ENCODE assay signal across 8 cellular contexts in genomic region chr3:196632033-196632751, GRCh38. TPM values are rescaled to one million over a fixed set of nuclear protein-coding genes. Genes with fewer than 3 reads are reported as not detected.
DNase-seq lines count a peak whose midpoint lies in the region; ATAC-seq and TF ChIP-seq lines count a peak whose summit lies in the region.

No MANE protein-coding gene starts in this region.

- intact Hi-C loops in left cardiac atrium (cut with DNase I) (no loop called here), posterior vena cava (cut with DNase I) (no loop called here), upper lobe of right lung (cut with DNase I) (no loop called here)

- peak overlapping the region; percentile 88 for H3K27ac ChIP-seq in upper lobe of right lung

- ATAC-seq in HG02798 (IDR thresholded peaks at IDR 0.05; ENCODE audit: poor library complexity, unreplicated experiment), result peak; percentile 88
- peak; percentile 93 to 94 for ATAC-seq in left cardiac atrium
- ATAC-seq in upper lobe of right lung, result peak; percentile 94

- H3K4me3 ChIP-seq in adipocyte (ENCODE audit: low read length) (peak overlapping the region; percentile 82), upper lobe of right lung (peak overlapping the region; percentile 66)

- DNase-seq in NCI-H1436 (lab: John Stamatoyannopoulos, UW) (peak; percentile 96), SW 1271 (lab: John Stamatoyannopoulos, UW) (peak; percentile 66 to 80), adipocyte (ENCODE audit: low read depth) (peak; percentile 87), left cardiac atrium (peak; percentile 92), posterior vena cava (ENCODE audit: low spot score) (peak; percentile 97), upper lobe of right lung (peak; percentile 94)

- no peaks in the 10 kb centered on the region for H3K27me3 ChIP-seq in adipocyte (replicated peaks; ENCODE audit: control insufficient read depth, insufficient read depth, low read length)
- H3K27me3 ChIP-seq in upper lobe of right lung, result no peaks in the 10 kb centered on the region

- peak overlapping the region; percentile 85 for H3K9ac ChIP-seq in adipocyte (ENCODE audit: low read length)

- peaks cover 18% of the 10 kb centered on the region for H3K4me1 ChIP-seq in adipocyte (ENCODE audit: control insufficient read depth, insufficient read depth, low read length)
- peaks cover 17% of the 10 kb centered on the region for H3K4me1 ChIP-seq in upper lobe of right lung

- TF ChIP-seq CTCF in GM12874 (IDR thresholded peaks at IDR 0.05; ENCODE audit: insufficient read depth, low read depth, low read length) (peak; percentile 37; the same call in 1 of the 2 replicates), upper lobe of right lung (IDR thresholded peaks at IDR 0.05) (peak; percentile 43)

- no peaks in the 10 kb centered on the region for H3K36me3 ChIP-seq in adipocyte (ENCODE audit: control insufficient read depth, insufficient read depth, low read length, severe bottlenecking)
- no peaks in the 10 kb centered on the region for H3K36me3 ChIP-seq in upper lobe of right lung

- H3K9me3 ChIP-seq in adipocyte (ENCODE audit: control insufficient read depth, low read length) (no peaks in the 10 kb centered on the region), upper lobe of right lung (no peaks in the 10 kb centered on the region)

RNA-seq across cellular contexts. Expression of gene NRROS, which starts 7.3 kb away (rescaled TPM):
- total RNA-seq in left cardiac atrium (1 to 10 TPM; 5.4 to 6.0 TPM), posterior vena cava (10 to 100 TPM in 1 of 2 donors, 1 to 10 TPM in 1; 8.0 to 10.6 TPM), upper lobe of right lung (19.5 TPM)

Comparison
In these comparisons a context has a peak if more than half of its experiments do, and no peak if none do; other contexts are left out.
1. Peak in every context shown above with its lines: DNase-seq, ATAC-seq, H3K4me3 ChIP-seq and H3K27ac ChIP-seq.